ENCODE assay signal across 2 cellular contexts in the genomic region with DNA sequence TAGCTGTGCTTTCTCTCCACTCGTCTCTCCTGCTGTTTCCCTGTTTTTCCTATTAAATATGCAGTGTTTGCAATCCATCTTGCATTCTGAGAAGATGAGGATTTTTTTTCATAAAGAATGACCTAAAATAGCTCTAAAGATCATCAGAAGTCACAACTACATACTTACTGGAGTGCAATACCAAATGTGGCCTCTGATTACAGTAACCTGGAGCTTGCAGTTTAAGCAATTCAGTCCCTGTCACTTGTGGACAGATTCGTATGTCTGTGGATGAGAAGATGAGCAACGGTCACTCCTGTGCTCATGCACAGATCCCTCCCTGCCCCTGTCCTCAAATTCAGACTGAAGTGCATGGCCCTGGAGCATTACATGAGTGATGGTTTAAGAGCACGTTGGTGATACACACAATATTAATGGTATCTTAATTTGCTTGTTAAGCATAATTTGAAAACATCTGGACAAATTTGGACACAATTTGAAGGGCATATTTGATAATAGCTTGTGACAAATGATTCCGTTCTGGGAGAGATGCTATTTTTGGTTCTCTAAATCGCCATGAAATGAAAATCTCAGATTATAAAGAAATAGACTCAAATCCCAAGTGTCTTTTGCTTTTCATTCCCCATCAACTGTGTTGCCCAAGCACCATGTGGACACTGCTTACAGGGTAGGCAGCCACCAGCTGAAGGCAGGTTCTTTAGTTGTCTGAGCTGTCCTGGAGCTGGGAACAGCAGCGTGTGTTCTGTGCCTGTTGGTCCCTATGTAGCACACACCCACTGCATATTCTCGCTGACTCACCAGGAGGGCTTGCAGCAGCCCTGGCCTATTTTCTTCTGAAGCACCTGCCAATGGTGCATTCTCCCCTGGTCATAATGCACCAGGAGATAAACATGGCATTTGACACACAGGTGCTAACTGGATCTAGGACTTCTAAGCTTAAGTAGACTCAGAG.
TF ChIP-seq lines count a peak whose summit lies in the region.

No MANE protein-coding gene starts in this region.

TF ChIP-seq in A549, 52 proteins besides CTCF, POLR2A, EP300 and RAD21 (continued from another document):
- TF ChIP-seq, protein P1, sequence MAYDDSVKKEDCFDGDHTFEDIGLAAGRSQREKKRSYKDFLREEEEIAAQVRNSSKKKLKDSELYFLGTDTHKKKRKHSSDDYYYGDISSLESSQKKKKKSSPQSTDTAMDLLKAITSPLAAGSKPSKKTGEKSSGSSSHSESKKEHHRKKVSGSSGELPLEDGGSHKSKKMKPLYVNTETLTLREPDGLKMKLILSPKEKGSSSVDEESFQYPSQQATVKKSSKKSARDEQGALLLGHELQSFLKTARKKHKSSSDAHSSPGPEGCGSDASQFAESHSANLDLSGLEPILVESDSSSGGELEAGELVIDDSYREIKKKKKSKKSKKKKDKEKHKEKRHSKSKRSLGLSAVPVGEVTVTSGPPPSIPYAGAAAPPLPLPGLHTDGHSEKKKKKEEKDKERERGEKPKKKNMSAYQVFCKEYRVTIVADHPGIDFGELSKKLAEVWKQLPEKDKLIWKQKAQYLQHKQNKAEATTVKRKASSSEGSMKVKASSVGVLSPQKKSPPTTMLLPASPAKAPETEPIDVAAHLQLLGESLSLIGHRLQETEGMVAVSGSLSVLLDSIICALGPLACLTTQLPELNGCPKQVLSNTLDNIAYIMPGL (CRISPR knock-in tag; IDR thresholded peaks at IDR 0.05; ENCODE audit: borderline replicate concordance), result no peak
- TF ChIP-seq NFE2L2 (conservative IDR thresholded peaks at IDR 0.05; ENCODE audit: low read length) (no peak), KDM5A (IDR thresholded peaks at IDR 0.05) (no peak), TP53 (CRISPR knock-in tag; IDR thresholded peaks at IDR 0.05) (no peak)

TF ChIP-seq in SK-N-SH, 30 proteins besides CTCF, POLR2A, EP300 and RAD21 (continued from another document):
- TF ChIP-seq, protein P2, sequence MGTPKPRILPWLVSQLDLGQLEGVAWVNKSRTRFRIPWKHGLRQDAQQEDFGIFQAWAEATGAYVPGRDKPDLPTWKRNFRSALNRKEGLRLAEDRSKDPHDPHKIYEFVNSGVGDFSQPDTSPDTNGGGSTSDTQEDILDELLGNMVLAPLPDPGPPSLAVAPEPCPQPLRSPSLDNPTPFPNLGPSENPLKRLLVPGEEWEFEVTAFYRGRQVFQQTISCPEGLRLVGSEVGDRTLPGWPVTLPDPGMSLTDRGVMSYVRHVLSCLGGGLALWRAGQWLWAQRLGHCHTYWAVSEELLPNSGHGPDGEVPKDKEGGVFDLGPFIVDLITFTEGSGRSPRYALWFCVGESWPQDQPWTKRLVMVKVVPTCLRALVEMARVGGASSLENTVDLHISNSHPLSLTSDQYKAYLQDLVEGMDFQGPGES (IDR thresholded peaks at IDR 0.05; ENCODE audit: low read depth, low read length), result no peak
- TF ChIP-seq CHD2 (IDR thresholded peaks at IDR 0.05; ENCODE audit: low read length, partially characterized antibody), result no peak
- no peak for TF ChIP-seq FOXJ3 (CRISPR knock-in tag; IDR thresholded peaks at IDR 0.05)
- no peak for TF ChIP-seq TCF12 (IDR thresholded peaks at IDR 0.05)
- TF ChIP-seq JUND (IDR thresholded peaks at IDR 0.05), result no peak
- TF ChIP-seq, protein P3, sequence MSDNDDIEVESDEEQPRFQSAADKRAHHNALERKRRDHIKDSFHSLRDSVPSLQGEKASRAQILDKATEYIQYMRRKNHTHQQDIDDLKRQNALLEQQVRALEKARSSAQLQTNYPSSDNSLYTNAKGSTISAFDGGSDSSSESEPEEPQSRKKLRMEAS (IDR thresholded peaks at IDR 0.05; ENCODE audit: low read depth), result no peak
- no peak for TF ChIP-seq SIN3A (IDR thresholded peaks at IDR 0.05; ENCODE audit: borderline replicate concordance, low read depth, low read length)
- TF ChIP-seq EZH2phosphoT487 (IDR thresholded peaks at IDR 0.05; ENCODE audit: borderline replicate concordance, low read depth), result no peak
- TF ChIP-seq RCOR1 (IDR thresholded peaks at IDR 0.05; ENCODE audit: low read length), result no peak
- no peak for TF ChIP-seq MEF2A (IDR thresholded peaks at IDR 0.05; ENCODE audit: borderline replicate concordance, low read depth)
- no peak for TF ChIP-seq MXI1 (IDR thresholded peaks at IDR 0.05; ENCODE audit: low read depth, low read length)
TF ChIP-seq in SK-N-SH: peak in this region for 0.
